ENCODE assay signal across 8 cellular contexts in the genomic region with DNA sequence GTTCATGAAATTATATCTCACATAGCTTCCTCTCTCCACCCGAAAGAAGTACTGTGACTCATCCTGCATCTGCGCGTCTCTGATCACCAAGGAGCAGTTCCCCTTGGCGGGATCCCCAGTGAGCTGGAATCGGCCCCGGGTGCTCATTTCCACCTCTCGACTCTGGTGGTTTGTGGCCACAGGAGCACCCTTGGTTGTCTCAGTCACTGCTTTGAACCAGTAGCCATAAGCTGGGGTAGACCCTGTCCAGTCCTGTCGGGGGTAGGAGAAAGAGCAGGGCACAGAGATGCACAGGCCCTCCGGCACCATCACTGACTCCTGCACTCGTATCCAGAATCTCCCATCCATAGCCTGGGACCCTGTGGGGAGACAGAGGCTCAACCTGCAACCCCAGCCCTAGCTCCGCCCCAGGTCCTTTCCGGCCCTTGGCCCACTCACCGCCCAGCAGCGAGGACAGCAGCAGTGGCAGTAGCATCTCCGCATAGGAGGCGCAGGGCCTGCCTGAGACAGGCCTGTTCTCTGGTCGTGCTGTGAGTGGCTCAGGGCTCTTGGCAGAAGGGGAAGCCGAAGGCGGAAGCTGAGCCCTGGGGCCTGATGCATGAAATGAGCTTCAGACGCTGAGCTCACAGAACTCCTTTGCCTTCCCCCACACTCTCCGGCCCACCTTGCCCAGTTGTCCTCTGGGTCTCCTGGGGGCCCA. TPM values are rescaled to one million over a fixed set of nuclear protein-coding genes. Genes with fewer than 3 reads are reported as not detected.
DNase-seq lines count a peak whose midpoint lies in the region; ATAC-seq lines count a peak whose summit lies in the region.

A gene with protein sequence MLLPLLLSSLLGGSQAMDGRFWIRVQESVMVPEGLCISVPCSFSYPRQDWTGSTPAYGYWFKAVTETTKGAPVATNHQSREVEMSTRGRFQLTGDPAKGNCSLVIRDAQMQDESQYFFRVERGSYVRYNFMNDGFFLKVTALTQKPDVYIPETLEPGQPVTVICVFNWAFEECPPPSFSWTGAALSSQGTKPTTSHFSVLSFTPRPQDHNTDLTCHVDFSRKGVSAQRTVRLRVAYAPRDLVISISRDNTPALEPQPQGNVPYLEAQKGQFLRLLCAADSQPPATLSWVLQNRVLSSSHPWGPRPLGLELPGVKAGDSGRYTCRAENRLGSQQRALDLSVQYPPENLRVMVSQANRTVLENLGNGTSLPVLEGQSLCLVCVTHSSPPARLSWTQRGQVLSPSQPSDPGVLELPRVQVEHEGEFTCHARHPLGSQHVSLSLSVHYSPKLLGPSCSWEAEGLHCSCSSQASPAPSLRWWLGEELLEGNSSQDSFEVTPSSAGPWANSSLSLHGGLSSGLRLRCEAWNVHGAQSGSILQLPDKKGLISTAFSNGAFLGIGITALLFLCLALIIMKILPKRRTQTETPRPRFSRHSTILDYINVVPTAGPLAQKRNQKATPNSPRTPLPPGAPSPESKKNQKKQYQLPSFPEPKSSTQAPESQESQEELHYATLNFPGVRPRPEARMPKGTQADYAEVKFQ (minus strand): TSS at position 536 of the 700 bp plus-strand sequence. CDS start 61 bp downstream, at position 475.

- H3K36me3 Mint-ChIP-seq in dendritic cell treated with granulocyte-macrophage colony-stimulating factor and Interleukin-4, amounts not matched to agents 40 ng/mL and 50 ng/mL, for 4 days (ENCODE audit: low read depth), result peaks cover 28% of the 10 kb centered on the region
- peaks cover 19 to 35% of the 10 kb centered on the region in 2 donors for H3K36me3 Mint-ChIP-seq in stimulated activated naive B cell treated with anti-CD40 and anti-IgM and Interleukin-4, amounts not matched to agents 10 μg/mL and 1 μg/mL and 100 μg/mL, for 72 hours

- no peak within 1 kb of the TSS for H2AFZ ChIP-seq in mesenchymal stem cell (ENCODE audit: low read depth, low read length)

- no peaks in the 10 kb centered on the region for H3K9me3 ChIP-seq in mesenchymal stem cell (ENCODE audit: control insufficient read depth, low read length)

- peak; percentile 56 for ATAC-seq in GM21367 (IDR thresholded peaks at IDR 0.05; ENCODE audit: unreplicated experiment)
- ATAC-seq in stimulated activated naive B cell treated with anti-CD40 and anti-IgM and Interleukin-4, amounts not matched to agents 10 μg/mL and 1 μg/mL and 100 μg/mL, for 72 hours (replicated peaks), result peak; percentile 84 to 89

- H3K79me1 ChIP-seq in mesenchymal stem cell (replicated peaks; ENCODE audit: low read length, poor library complexity, severe bottlenecking), result no peaks in the 10 kb centered on the region

- no peaks in the 10 kb centered on the region for H3K4me1 ChIP-seq in mesenchymal stem cell (ENCODE audit: control insufficient read depth, insufficient read depth, low read depth, low read length)

- H3K27me3 ChIP-seq in mesenchymal stem cell (ENCODE audit: control insufficient read depth in 1 of 2, insufficient read depth in 1 of 2, low read length in 2 of 2), result peaks cover 0 to 27% of the 10 kb centered on the region in 2 experiments

- H4K8ac ChIP-seq in mesenchymal stem cell (ENCODE audit: low read length), result no peak within 1 kb of the TSS

- H3K9ac ChIP-seq in mesenchymal stem cell (ENCODE audit: low read length), result no peak within 1 kb of the TSS

- intact Hi-C loops in dendritic cell treated with granulocyte-macrophage colony-stimulating factor and Interleukin-4, amounts not matched to agents 40 ng/mL and 50 ng/mL, for 4 days (cut with micrococcal nuclease), result no loop called here

- peak within 1 kb of the TSS; percentile 66 for H3K4me3 Mint-ChIP-seq in dendritic cell treated with granulocyte-macrophage colony-stimulating factor and Interleukin-4, amounts not matched to agents 40 ng/mL and 50 ng/mL, for 4 days
- H3K4me3 Mint-ChIP-seq in stimulated activated naive B cell treated with anti-CD40 and anti-IgM and Interleukin-4, amounts not matched to agents 10 μg/mL and 1 μg/mL and 100 μg/mL, for 72 hours, result peak within 1 kb of the TSS; percentile 91 to 97

- peaks cover 12% of the 10 kb centered on the region for H3K27me3 Mint-ChIP-seq in dendritic cell treated with granulocyte-macrophage colony-stimulating factor and Interleukin-4, amounts not matched to agents 40 ng/mL and 50 ng/mL, for 4 days
- H3K27me3 Mint-ChIP-seq in stimulated activated naive B cell treated with anti-CD40 and anti-IgM and Interleukin-4, amounts not matched to agents 10 μg/mL and 1 μg/mL and 100 μg/mL, for 72 hours, result peaks cover 4 to 5% of the 10 kb centered on the region in 2 donors

- DNase-seq in GF-D8 (lab: John Stamatoyannopoulos, UW) (peak; percentile 76), MV-4-11 (lab: John Stamatoyannopoulos, UW) (peak; percentile 94), mesenchymal stem cell (no peak), ecto neural progenitor cell (ENCODE audit: low spot score) (no peak), DMS53 (lab: John Stamatoyannopoulos, UW) (no peak)
- peak; percentile 85 for DNase-seq in stimulated activated naive B cell treated with anti-CD40 and anti-IgM and Interleukin-4, amounts not matched to agents 10 μg/mL and 1 μg/mL and 100 μg/mL, for 72 hours

- peak within 1 kb of the TSS; percentile 92 for H3K27ac Mint-ChIP-seq in dendritic cell treated with granulocyte-macrophage colony-stimulating factor and Interleukin-4, amounts not matched to agents 40 ng/mL and 50 ng/mL, for 4 days
- peak within 1 kb of the TSS; percentile 96 for H3K27ac Mint-ChIP-seq in stimulated activated naive B cell treated with anti-CD40 and anti-IgM and Interleukin-4, amounts not matched to agents 10 μg/mL and 1 μg/mL and 100 μg/mL, for 72 hours

- no peak within 1 kb of the TSS for H2BK5ac ChIP-seq in mesenchymal stem cell (ENCODE audit: low read depth, low read length, poor library complexity, severe bottlenecking)

- no peak within 1 kb of the TSS for H4K91ac ChIP-seq in mesenchymal stem cell (ENCODE audit: low read length)

- H3K23ac ChIP-seq in mesenchymal stem cell (ENCODE audit: low read length in 2 of 2), result no peak within 1 kb of the TSS

- no peak within 1 kb of the TSS for H2BK120ac ChIP-seq in mesenchymal stem cell (ENCODE audit: low read depth, low read length)

- no peak within 1 kb of the TSS for H3K27ac ChIP-seq in mesenchymal stem cell (ENCODE audit: low read length, poor library complexity, severe bottlenecking)

- WGBS in mesenchymal stem cell, result 74% methylated on average over 17 of the region's 21 CpGs

- no peak within 1 kb of the TSS for H2BK15ac ChIP-seq in mesenchymal stem cell (ENCODE audit: low read depth, poor library complexity, severe bottlenecking)

- H2BK12ac ChIP-seq in mesenchymal stem cell (ENCODE audit: low read length in 2 of 2), result no peak within 1 kb of the TSS

- H3K14ac ChIP-seq in mesenchymal stem cell (ENCODE audit: low read length in 2 of 2), result no peak within 1 kb of the TSS

- no peak within 1 kb of the TSS for H3K4me3 ChIP-seq in mesenchymal stem cell (ENCODE audit: insufficient read depth in 1 of 2, low read depth in 1 of 2, low read length in 2 of 2)

- peaks cover 63% of the 10 kb centered on the region for H3K4me1 Mint-ChIP-seq in dendritic cell treated with granulocyte-macrophage colony-stimulating factor and Interleukin-4, amounts not matched to agents 40 ng/mL and 50 ng/mL, for 4 days (ENCODE audit: low read depth)
- peaks cover 45 to 91% of the 10 kb centered on the region in 2 donors for H3K4me1 Mint-ChIP-seq in stimulated activated naive B cell treated with anti-CD40 and anti-IgM and Interleukin-4, amounts not matched to agents 10 μg/mL and 1 μg/mL and 100 μg/mL, for 72 hours

- no peak within 1 kb of the TSS for H2AK5ac ChIP-seq in mesenchymal stem cell (ENCODE audit: low read length, severe bottlenecking)

- H3K4ac ChIP-seq in mesenchymal stem cell (ENCODE audit: low read depth in 1 of 2, low read length in 2 of 2), result no peak within 1 kb of the TSS

- no peak within 1 kb of the TSS for H3K18ac ChIP-seq in mesenchymal stem cell (ENCODE audit: low read depth in 1 of 2, low read length in 2 of 2)

- H3K9me3 Mint-ChIP-seq in dendritic cell treated with granulocyte-macrophage colony-stimulating factor and Interleukin-4, amounts not matched to agents 40 ng/mL and 50 ng/mL, for 4 days, result no peaks in the 10 kb centered on the region
- peaks cover 0 to 3% of the 10 kb centered on the region in 2 donors for H3K9me3 Mint-ChIP-seq in stimulated activated naive B cell treated with anti-CD40 and anti-IgM and Interleukin-4, amounts not matched to agents 10 μg/mL and 1 μg/mL and 100 μg/mL, for 72 hours

- H3K4me2 ChIP-seq in mesenchymal stem cell (ENCODE audit: low read length, poor library complexity, severe bottlenecking), result no peak within 1 kb of the TSS

- no peaks in the 10 kb centered on the region for H3K36me3 ChIP-seq in mesenchymal stem cell (ENCODE audit: control insufficient read depth in 1 of 2, insufficient read depth in 2 of 2, low read depth in 1 of 2, low read length in 2 of 2)

RNA-seq across cellular contexts. Expression of the gene that starts here (rescaled TPM):
- polyA plus RNA-seq in mesenchymal stem cell (2013, experiment 1 of 2), result not detected
- not detected for polyA plus RNA-seq in mesenchymal stem cell (2013, experiment 2 of 2)

Comparison
In these comparisons a context has a peak if more than half of its experiments do, and no peak if none do; other contexts are left out.
1. DNase-seq: peak in GF-D8 (single experiment), MV-4-11 (single experiment) and stimulated activated naive B cell treated with anti-CD40 and anti-IgM and Interleukin-4, amounts not matched to agents 10 μg/mL and 1 μg/mL and 100 μg/mL, for 72 hours (single experiment); none in mesenchymal stem cell (single experiment), ecto neural progenitor cell (single experiment) and DMS53 (single experiment).